1 cellular context compared by ENCODE assay signal in genomic region chr16:19696312-19696711, GRCh38.
TF ChIP-seq lines count a peak whose summit lies in the region.

No MANE protein-coding gene starts in this region.

TF ChIP-seq in K562, 482 proteins besides CTCF, POLR2A, EP300 and RAD21:
- TF ChIP-seq VEZF1 (CRISPR knock-in tag; IDR thresholded peaks at IDR 0.05) (peak; percentile 26; the same call in 1 of the 2 replicates), TBL1XR1 (IDR thresholded peaks at IDR 0.05; ENCODE audit: low read length in 2 of 2) (0 out of 4 replicates have a peak, but pooled peaks of 1 of the 2 experiments have one; percentile 38), L3MBTL2 (IDR thresholded peaks at IDR 0.05) (peak; percentile 64), ZNF589 (CRISPR knock-in tag; IDR thresholded peaks at IDR 0.05; ENCODE audit: low read depth) (no peak), HDAC2 (IDR thresholded peaks at IDR 0.05) (0 out of 2 replicates have a peak, but pooled peaks have one; percentile 38), MNT (conservative IDR thresholded peaks at IDR 0.05) (0 out of 4 replicates have a peak, but pooled peaks of 1 of the 2 experiments have one; percentile 38), HDAC1 (IDR thresholded peaks at IDR 0.05) (peak in 1 of 2 experiments; percentile 59; a peak in 1 of 4 replicates), RCOR1 (IDR thresholded peaks at IDR 0.05; ENCODE audit: borderline replicate concordance in 1 of 2, low read depth in 2 of 2, low read length in 2 of 2) (peak in 1 of 2 experiments; percentile 80; a peak in 2 of 4 replicates), KDM1A (IDR thresholded peaks at IDR 0.05) (peak in 1 of 2 experiments; percentile 85; a peak in 2 of 4 replicates), STAT5A (IDR thresholded peaks at IDR 0.05; ENCODE audit: borderline replicate concordance, low read length) (peak; percentile 60; the same call in 1 of the 2 replicates), SMAD4 (CRISPR knock-in tag; conservative IDR thresholded peaks at IDR 0.05) (peak; percentile 69), MYC (IDR thresholded peaks at IDR 0.05; ENCODE audit: low read depth, low read length) (0 out of 2 replicates have a peak, but pooled peaks have one; percentile 37), MYC (CRISPR knock-in tag; IDR thresholded peaks at IDR 0.05; ENCODE audit: borderline replicate concordance, low read depth) (no peak), BHLHE40 (IDR thresholded peaks at IDR 0.05; ENCODE audit: low read length) (peak; percentile 57), FOXJ3 (CRISPR knock-in tag; IDR thresholded peaks at IDR 0.05) (no peak), CXXC5 (CRISPR knock-in tag; IDR thresholded peaks at IDR 0.05) (0 out of 2 replicates have a peak, but pooled peaks have one; percentile 21), NCOR1 (IDR thresholded peaks at IDR 0.05) (peak; percentile 55; the same call in 1 of the 2 replicates), ZFP1 (CRISPR knock-in tag; IDR thresholded peaks at IDR 0.05) (no peak), USF2 (CRISPR knock-in tag; IDR thresholded peaks at IDR 0.05) (peak; percentile 11; the same call in 1 of the 2 replicates), NFIC (IDR thresholded peaks at IDR 0.05) (peak; percentile 86), MLLT1 (IDR thresholded peaks at IDR 0.05) (no peak), ETV6 (IDR thresholded peaks at IDR 0.05; ENCODE audit: borderline replicate concordance in 1 of 2, low read depth in 2 of 2, low read length in 1 of 2) (0 out of 4 replicates have a peak, but pooled peaks of 1 of the 2 experiments have one; percentile 54), ETV6 (CRISPR knock-in tag; IDR thresholded peaks at IDR 0.05; ENCODE audit: borderline replicate concordance) (no peak), MEIS2 (IDR thresholded peaks at IDR 0.05; ENCODE audit: partially characterized antibody) (peak; percentile 24), U2AF1 (optimal IDR thresholded peaks at IDR 0.05; ENCODE audit: low read depth, low read length) (no peak), CTBP1 (IDR thresholded peaks at IDR 0.05; ENCODE audit: borderline replicate concordance) (peak; percentile 19; the same call in 1 of the 2 replicates), OTX1 (CRISPR knock-in tag; IDR thresholded peaks at IDR 0.05) (no peak)
